In the genomic region with DNA sequence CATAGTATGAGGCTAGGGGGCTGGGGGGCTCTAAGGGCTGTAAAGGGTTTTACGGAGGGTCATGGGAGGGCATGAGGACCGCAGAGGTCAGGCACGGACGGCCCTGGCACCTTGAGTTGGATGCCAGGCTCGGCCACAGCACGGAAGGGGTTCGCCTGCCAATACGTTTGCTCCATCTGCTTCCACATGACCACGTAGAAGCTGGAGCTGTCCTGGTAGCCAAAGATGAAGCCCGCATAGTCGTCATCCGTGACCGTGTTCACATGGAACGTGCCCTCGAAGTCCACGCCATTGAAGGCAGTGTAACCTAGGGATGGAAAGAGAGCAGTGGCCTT, we compare ENCODE assay signal across 15 cellular contexts. TPM values are rescaled to one million over a fixed set of nuclear protein-coding genes. Genes with fewer than 3 reads are reported as not detected.
"Had no signal": no experiment of that assay in that cellular context is flagged by ENCODE, and none has a peak within 500 bp of the region (broad histone marks: within the 10 kb centered on the region; RNA-seq: fewer than 3 reads in every experiment).

No MANE protein-coding gene starts in this region.

- H3K4me1 ChIP-seq: pancreas had no signal

- H3K4me3 ChIP-seq: ascending aorta had no signal

- DNase-seq: cerebellar nuclear complex, spleen had no signal

- H3K9me3 ChIP-seq: ascending aorta, left lung, pancreas, sigmoid colon, spleen, thoracic aorta, upper lobe of left lung had no signal

- H3K4me3 Mint-ChIP-seq: stimulated activated memory B cell treated with anti-CD40 and anti-IgM and Interleukin-4, amounts not matched to agents 10 μg/mL and 1 μg/mL and 100 μg/mL, for 72 hours had no signal

- H3K36me3 ChIP-seq: ascending aorta, left lung, pancreas, sigmoid colon, spleen, thoracic aorta, upper lobe of left lung had no signal

- H3K27ac ChIP-seq: ascending aorta, left lung, pancreas, sigmoid colon, spleen, thoracic aorta, upper lobe of left lung, VCaP had no signal

- H3K9me3 Mint-ChIP-seq: activated naive CD4-positive, alpha-beta T cell treated with anti-CD3 and anti-CD28 coated beads, Interleukin-2, amount 50 U/mL, for 24 hours; neural crest cell; stimulated activated memory B cell treated with anti-CD40 and anti-IgM and Interleukin-4, amounts not matched to agents 10 μg/mL and 1 μg/mL and 100 μg/mL, for 72 hours had no signal

- H3K36me3 Mint-ChIP-seq: activated naive CD4-positive, alpha-beta T cell treated with anti-CD3 and anti-CD28 coated beads, Interleukin-2, amount 50 U/mL, for 24 hours; stimulated activated memory B cell treated with anti-CD40 and anti-IgM and Interleukin-4, amounts not matched to agents 10 μg/mL and 1 μg/mL and 100 μg/mL, for 72 hours had no signal

- FAIRE-seq: frontal cortex, pancreas had no signal

- H3K27ac Mint-ChIP-seq: activated naive CD4-positive, alpha-beta T cell treated with anti-CD3 and anti-CD28 coated beads, Interleukin-2, amount 50 U/mL, for 24 hours; stimulated activated memory B cell treated with anti-CD40 and anti-IgM and Interleukin-4, amounts not matched to agents 10 μg/mL and 1 μg/mL and 100 μg/mL, for 72 hours had no signal

RNA-seq across cellular contexts. Expression of gene COMP, which starts 6.4 kb away (rescaled TPM):
- total RNA-seq: frontal cortex, kidney epithelial cell, myocyte, neural crest cell, spleen had no signal
